Comparison of ENCODE assay signal across 11 cellular contexts in the genomic region with DNA sequence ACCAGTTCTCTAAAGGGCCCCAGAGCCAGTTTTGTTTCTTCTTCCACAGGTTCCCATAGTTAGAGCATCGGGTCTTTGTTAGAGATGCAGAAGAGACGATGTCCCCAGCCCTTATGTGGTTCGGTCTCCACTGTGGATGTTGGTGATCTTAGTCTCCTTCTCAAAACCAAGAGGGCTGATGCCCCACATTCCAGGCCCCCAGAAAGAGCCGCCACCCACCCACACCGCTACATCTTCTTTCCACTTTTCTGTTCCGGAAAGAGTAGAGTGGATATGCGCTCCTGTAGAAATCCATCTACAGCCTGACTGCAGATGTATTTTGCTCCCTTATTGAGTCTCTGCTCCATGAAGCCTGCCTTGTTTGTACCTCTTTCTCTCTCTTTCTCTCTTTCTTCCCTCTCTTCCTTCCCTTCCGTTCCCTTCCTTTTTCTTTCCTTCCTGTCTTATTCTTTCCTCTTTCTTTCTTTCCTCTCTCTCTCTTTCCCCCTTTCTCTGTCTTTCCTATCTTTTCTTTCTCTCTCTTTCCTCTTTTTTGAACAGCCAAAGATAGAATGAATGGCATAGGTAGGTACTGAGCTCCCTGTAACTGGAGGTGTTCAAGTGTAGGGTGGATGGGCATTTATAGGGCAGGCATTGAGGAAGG.
DNase-seq lines count a peak whose midpoint lies in the region; ATAC-seq and TF ChIP-seq lines count a peak whose summit lies in the region.
"Had no signal": no experiment of that assay in that cellular context is flagged by ENCODE, and none has a peak within 500 bp of the region (broad histone marks: within the 10 kb centered on the region; RNA-seq: fewer than 3 reads in every experiment).

No MANE protein-coding gene starts in this region.

- no peak overlapping the region for H3K4me3 Mint-ChIP-seq in activated naive CD4-positive, alpha-beta T cell treated with anti-CD3 and anti-CD28 coated beads, Interleukin-2, amount 50 U/mL, for 24 hours
- no peak overlapping the region for H3K4me3 Mint-ChIP-seq in chondrocyte (ENCODE audit: unreplicated experiment)
- peak overlapping the region in 9 of 10 donors; percentile 0 to 90 (median 66) for H3K4me3 Mint-ChIP-seq in naive thymus-derived CD8-positive, alpha-beta T cell
- H3K4me3 Mint-ChIP-seq in activated CD4-positive, alpha-beta T cell treated with anti-CD3 and anti-CD28 coated beads, Interleukin-2, amount 10 ng/mL, durations not matched to agents 7 days and 5 days: no peak overlapping the region
- H3K4me3 Mint-ChIP-seq: activated naive CD4-positive, alpha-beta T cell treated with anti-CD3 and anti-CD28 coated beads, Interleukin-2, amount 10 ng/mL, durations not matched to agents 7 days and 5 days had no signal

- CTCF ChIA-PET in activated CD4-positive, alpha-beta T cell treated with anti-CD3 and anti-CD28 coated beads, Interleukin-2, amount 10 ng/mL, durations not matched to agents 7 days and 5 days (lab: Charles Lee): interaction anchor here (1.9 kb wide), 1 partner anchor 35 kb away, joined by 8 read pairs; no protein-coding TSS in a partner anchor

- WGBS in transverse colon (ENCODE audit: low coverage in 1 of 2), 2 donors: 89 to 96% methylated on average over 3 to 8 of the region's 8 CpGs

- no peak for TF ChIP-seq EP300 in transverse colon (IDR thresholded peaks at IDR 0.05; ENCODE audit: low read depth)

- H3K4me1 ChIP-seq in transverse colon: peaks cover 26 to 37% (median 33%) of the 10 kb centered on the region in 4 donors

- H3K9me3 ChIP-seq in transverse colon: no peaks in the 10 kb centered on the region

- in situ Hi-C loops in transverse colon (cut with MboI; ENCODE audit: low pct_ligation_motif_present in 1 of 4, low pct_unique_long_range_greater_than_20kb in 1 of 4, low sequenced_read_pairs in 3 of 4): no loop called here

- H3K27ac Mint-ChIP-seq in activated naive CD4-positive, alpha-beta T cell treated with anti-CD3 and anti-CD28 coated beads, Interleukin-2, amount 50 U/mL, for 24 hours: peak overlapping the region; percentile 5
- H3K27ac Mint-ChIP-seq in chondrocyte (ENCODE audit: unreplicated experiment): peak overlapping the region; percentile 94
- H3K27ac Mint-ChIP-seq in naive thymus-derived CD8-positive, alpha-beta T cell: peak overlapping the region in 7 of 10 donors; percentile 26 to 89 (median 47)
- H3K27ac Mint-ChIP-seq in activated CD4-positive, alpha-beta T cell treated with anti-CD3 and anti-CD28 coated beads, Interleukin-2, amount 10 ng/mL, durations not matched to agents 7 days and 5 days: no peak overlapping the region
- H3K27ac Mint-ChIP-seq: activated naive CD4-positive, alpha-beta T cell treated with anti-CD3 and anti-CD28 coated beads, Interleukin-2, amount 10 ng/mL, durations not matched to agents 7 days and 5 days had no signal

- ATAC-seq in naive thymus-derived CD8-positive, alpha-beta T cell: no peak
- no peak for ATAC-seq in HG02938 (IDR thresholded peaks at IDR 0.05; ENCODE audit: unreplicated experiment)
- no peak for ATAC-seq in HG02610 (IDR thresholded peaks at IDR 0.05; ENCODE audit: unreplicated experiment)

- POLR2A ChIA-PET in naive thymus-derived CD8-positive, alpha-beta T cell (lab: Charles Lee): interaction anchor here (1.1 to 1.8 kb wide), 3 partner anchors 9 to 40 kb away, joined by 3 to 5 read pairs (median 4); no protein-coding TSS in a partner anchor
- POLR2A ChIA-PET in activated CD4-positive, alpha-beta T cell treated with anti-CD3 and anti-CD28 coated beads, Interleukin-2, amount 10 ng/mL, durations not matched to agents 7 days and 5 days (lab: Charles Lee): no interaction called here

- H3K36me3 ChIP-seq in transverse colon: no peaks in the 10 kb centered on the region

- TF ChIP-seq CTCF in chondrocyte (IDR thresholded peaks at IDR 0.05) (no peak), transverse colon (IDR thresholded peaks at IDR 0.05) (no peak)

- no peak for TF ChIP-seq POLR2A in transverse colon (IDR thresholded peaks at IDR 0.05)

- intact Hi-C loops in transverse colon (cut with DNase I; ENCODE audit: low total_unique reads): no loop called here

- H3K27ac ChIP-seq in transverse colon: peak overlapping the region; percentile 70 to 72 (median 71)

- DNase-seq in activated naive CD4-positive, alpha-beta T cell treated with Interleukin-2 at 50 U/mL for 16 hours: no peak
- DNase-seq in chondrocyte (ENCODE audit: low spot score) (peak; percentile 21), transverse colon (no peak)
- DNase-seq in naive thymus-derived CD8-positive, alpha-beta T cell: no peak
- no peak for DNase-seq in activated CD4-positive, alpha-beta T cell treated with anti-CD3 and anti-CD28 coated beads, Interleukin-2, amount 10 ng/mL, durations not matched to agents 7 days and 5 days
- DNase-seq: activated naive CD4-positive, alpha-beta T cell treated with anti-CD3 and anti-CD28 coated beads, Interleukin-2, amount 10 ng/mL, durations not matched to agents 7 days and 5 days; GF-D8; NCI-H2029 had no signal

- H3K4me1 Mint-ChIP-seq in activated naive CD4-positive, alpha-beta T cell treated with anti-CD3 and anti-CD28 coated beads, Interleukin-2, amount 50 U/mL, for 24 hours: peaks cover 47% of the 10 kb centered on the region
- H3K4me1 Mint-ChIP-seq in chondrocyte (ENCODE audit: low read depth): peaks cover 48% of the 10 kb centered on the region
- peaks cover 40 to 66% (median 61%) of the 10 kb centered on the region in 4 donors for H3K4me1 Mint-ChIP-seq in naive thymus-derived CD8-positive, alpha-beta T cell
- H3K4me1 Mint-ChIP-seq in activated CD4-positive, alpha-beta T cell treated with anti-CD3 and anti-CD28 coated beads, Interleukin-2, amount 10 ng/mL, durations not matched to agents 7 days and 5 days: peaks cover 47% of the 10 kb centered on the region

- H3K36me3 Mint-ChIP-seq in activated naive CD4-positive, alpha-beta T cell treated with anti-CD3 and anti-CD28 coated beads, Interleukin-2, amount 50 U/mL, for 24 hours: no peaks in the 10 kb centered on the region
- H3K36me3 Mint-ChIP-seq in chondrocyte (ENCODE audit: low read depth): no peaks in the 10 kb centered on the region
- H3K36me3 Mint-ChIP-seq in naive thymus-derived CD8-positive, alpha-beta T cell: no peaks in the 10 kb centered on the region
- H3K36me3 Mint-ChIP-seq in activated CD4-positive, alpha-beta T cell treated with anti-CD3 and anti-CD28 coated beads, Interleukin-2, amount 10 ng/mL, durations not matched to agents 7 days and 5 days (ENCODE audit: low read depth): no peaks in the 10 kb centered on the region
- H3K36me3 Mint-ChIP-seq: activated naive CD4-positive, alpha-beta T cell treated with anti-CD3 and anti-CD28 coated beads, Interleukin-2, amount 10 ng/mL, durations not matched to agents 7 days and 5 days had no signal

- no peak overlapping the region for H3K4me3 ChIP-seq in transverse colon

- H3K27me3 ChIP-seq in transverse colon: no peaks in the 10 kb centered on the region

- H3K27me3 Mint-ChIP-seq in activated naive CD4-positive, alpha-beta T cell treated with anti-CD3 and anti-CD28 coated beads, Interleukin-2, amount 50 U/mL, for 24 hours: no peaks in the 10 kb centered on the region
- H3K27me3 Mint-ChIP-seq in chondrocyte (ENCODE audit: low read depth): no peaks in the 10 kb centered on the region
- H3K27me3 Mint-ChIP-seq in naive thymus-derived CD8-positive, alpha-beta T cell: no peaks in the 10 kb centered on the region
- H3K27me3 Mint-ChIP-seq in activated CD4-positive, alpha-beta T cell treated with anti-CD3 and anti-CD28 coated beads, Interleukin-2, amount 10 ng/mL, durations not matched to agents 7 days and 5 days: peaks cover 14% of the 10 kb centered on the region

- no peaks in the 10 kb centered on the region for H3K9me3 Mint-ChIP-seq in activated naive CD4-positive, alpha-beta T cell treated with anti-CD3 and anti-CD28 coated beads, Interleukin-2, amount 50 U/mL, for 24 hours
- H3K9me3 Mint-ChIP-seq in chondrocyte (ENCODE audit: low read depth): no peaks in the 10 kb centered on the region
- H3K9me3 Mint-ChIP-seq in naive thymus-derived CD8-positive, alpha-beta T cell: no peaks in the 10 kb centered on the region
- H3K9me3 Mint-ChIP-seq in activated CD4-positive, alpha-beta T cell treated with anti-CD3 and anti-CD28 coated beads, Interleukin-2, amount 10 ng/mL, durations not matched to agents 7 days and 5 days: no peaks in the 10 kb centered on the region
- H3K9me3 Mint-ChIP-seq: activated naive CD4-positive, alpha-beta T cell treated with anti-CD3 and anti-CD28 coated beads, Interleukin-2, amount 10 ng/mL, durations not matched to agents 7 days and 5 days had no signal

Comparison
In these comparisons a context has a peak if more than half of its experiments do, and no peak if none do; other contexts are left out.
1. H3K4me3 Mint-ChIP-seq: peak in naive thymus-derived CD8-positive, alpha-beta T cell (9 of 10); none in activated naive CD4-positive, alpha-beta T cell treated with anti-CD3 and anti-CD28 coated beads, Interleukin-2, amount 50 U/mL, for 24 hours (single experiment), chondrocyte (single experiment) and activated CD4-positive, alpha-beta T cell treated with anti-CD3 and anti-CD28 coated beads, Interleukin-2, amount 10 ng/mL, durations not matched to agents 7 days and 5 days (single experiment).